1 cellular context compared by ENCODE assay signal in the genomic region with DNA sequence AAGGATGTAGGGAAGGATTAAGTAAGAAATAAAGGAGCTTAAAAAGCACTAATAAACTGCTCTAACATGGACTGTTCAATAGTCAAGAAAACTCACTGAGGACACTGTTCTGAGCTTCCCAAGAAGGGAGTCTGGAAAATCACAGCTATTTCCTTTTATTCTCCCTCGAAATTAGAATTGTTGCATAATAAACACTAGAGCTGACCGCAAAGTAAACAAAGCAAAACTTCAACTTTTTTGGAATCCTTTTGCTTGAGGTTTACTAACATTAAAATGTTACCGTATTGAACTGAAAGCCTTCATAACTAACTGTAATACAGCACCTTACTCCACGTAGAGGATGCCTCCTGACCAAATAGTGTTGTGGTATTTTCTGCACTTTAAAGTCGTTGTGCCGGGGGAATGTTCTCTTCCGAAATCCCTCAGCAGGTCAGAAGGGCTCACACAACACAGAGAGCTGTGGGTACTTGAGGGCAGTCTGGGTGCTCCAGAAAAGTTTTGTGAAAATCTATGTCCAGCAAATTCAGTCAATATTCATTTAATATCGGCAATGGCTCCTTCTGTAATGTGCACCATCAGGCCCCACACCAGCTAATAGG.
TF ChIP-seq lines count a peak whose summit lies in the region.

No MANE protein-coding gene starts in this region.

TF ChIP-seq in GM23338, 12 proteins besides CTCF, POLR2A, EP300 and RAD21 (continued from another document):
- TF ChIP-seq, protein P1, sequence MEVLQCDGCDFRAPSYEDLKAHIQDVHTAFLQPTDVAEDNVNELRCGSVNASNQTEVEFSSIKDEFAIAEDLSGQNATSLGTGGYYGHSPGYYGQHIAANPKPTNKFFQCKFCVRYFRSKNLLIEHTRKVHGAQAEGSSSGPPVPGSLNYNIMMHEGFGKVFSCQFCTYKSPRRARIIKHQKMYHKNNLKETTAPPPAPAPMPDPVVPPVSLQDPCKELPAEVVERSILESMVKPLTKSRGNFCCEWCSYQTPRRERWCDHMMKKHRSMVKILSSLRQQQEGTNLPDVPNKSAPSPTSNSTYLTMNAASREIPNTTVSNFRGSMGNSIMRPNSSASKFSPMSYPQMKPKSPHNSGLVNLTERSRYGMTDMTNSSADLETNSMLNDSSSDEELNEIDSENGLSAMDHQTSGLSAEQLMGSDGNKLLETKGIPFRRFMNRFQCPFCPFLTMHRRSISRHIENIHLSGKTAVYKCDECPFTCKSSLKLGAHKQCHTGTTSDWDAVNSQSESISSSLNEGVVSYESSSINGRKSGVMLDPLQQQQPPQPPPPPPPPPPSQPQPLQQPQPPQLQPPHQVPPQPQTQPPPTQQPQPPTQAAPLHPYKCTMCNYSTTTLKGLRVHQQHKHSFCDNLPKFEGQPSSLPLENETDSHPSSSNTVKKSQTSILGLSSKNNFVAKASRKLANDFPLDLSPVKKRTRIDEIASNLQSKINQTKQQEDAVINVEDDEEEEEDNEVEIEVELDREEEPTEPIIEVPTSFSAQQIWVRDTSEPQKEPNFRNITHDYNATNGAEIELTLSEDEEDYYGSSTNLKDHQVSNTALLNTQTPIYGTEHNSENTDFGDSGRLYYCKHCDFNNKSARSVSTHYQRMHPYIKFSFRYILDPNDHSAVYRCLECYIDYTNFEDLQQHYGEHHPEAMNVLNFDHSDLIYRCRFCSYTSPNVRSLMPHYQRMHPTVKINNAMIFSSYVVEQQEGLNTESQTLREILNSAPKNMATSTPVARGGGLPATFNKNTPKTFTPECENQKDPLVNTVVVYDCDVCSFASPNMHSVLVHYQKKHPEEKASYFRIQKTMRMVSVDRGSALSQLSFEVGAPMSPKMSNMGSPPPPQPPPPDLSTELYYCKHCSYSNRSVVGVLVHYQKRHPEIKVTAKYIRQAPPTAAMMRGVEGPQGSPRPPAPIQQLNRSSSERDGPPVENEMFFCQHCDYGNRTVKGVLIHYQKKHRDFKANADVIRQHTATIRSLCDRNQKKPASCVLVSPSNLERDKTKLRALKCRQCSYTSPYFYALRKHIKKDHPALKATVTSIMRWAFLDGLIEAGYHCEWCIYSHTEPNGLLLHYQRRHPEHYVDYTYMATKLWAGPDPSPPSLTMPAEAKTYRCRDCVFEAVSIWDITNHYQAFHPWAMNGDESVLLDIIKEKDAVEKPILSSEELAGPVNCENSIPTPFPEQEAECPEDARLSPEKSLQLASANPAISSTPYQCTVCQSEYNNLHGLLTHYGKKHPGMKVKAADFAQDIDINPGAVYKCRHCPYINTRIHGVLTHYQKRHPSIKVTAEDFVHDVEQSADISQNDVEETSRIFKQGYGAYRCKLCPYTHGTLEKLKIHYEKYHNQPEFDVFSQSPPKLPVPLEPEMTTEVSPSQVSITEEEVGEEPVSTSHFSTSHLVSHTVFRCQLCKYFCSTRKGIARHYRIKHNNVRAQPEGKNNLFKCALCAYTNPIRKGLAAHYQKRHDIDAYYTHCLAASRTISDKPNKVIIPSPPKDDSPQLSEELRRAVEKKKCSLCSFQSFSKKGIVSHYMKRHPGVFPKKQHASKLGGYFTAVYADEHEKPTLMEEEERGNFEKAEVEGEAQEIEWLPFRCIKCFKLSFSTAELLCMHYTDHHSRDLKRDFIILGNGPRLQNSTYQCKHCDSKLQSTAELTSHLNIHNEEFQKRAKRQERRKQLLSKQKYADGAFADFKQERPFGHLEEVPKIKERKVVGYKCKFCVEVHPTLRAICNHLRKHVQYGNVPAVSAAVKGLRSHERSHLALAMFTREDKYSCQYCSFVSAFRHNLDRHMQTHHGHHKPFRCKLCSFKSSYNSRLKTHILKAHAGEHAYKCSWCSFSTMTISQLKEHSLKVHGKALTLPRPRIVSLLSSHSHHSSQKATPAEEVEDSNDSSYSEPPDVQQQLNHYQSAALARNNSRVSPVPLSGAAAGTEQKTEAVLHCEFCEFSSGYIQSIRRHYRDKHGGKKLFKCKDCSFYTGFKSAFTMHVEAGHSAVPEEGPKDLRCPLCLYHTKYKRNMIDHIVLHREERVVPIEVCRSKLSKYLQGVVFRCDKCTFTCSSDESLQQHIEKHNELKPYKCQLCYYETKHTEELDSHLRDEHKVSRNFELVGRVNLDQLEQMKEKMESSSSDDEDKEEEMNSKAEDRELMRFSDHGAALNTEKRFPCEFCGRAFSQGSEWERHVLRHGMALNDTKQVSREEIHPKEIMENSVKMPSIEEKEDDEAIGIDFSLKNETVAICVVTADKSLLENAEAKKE (CRISPR knock-in tag; IDR thresholded peaks at IDR 0.05) = no peak
- no peak for TF ChIP-seq POLR2AphosphoS5 (IDR thresholded peaks at IDR 0.05; ENCODE audit: low read depth)
